Comparison of ENCODE assay signal across 18 cellular contexts in genomic region chrX:34809096-34809495, GRCh38.
DNase-seq lines count a peak whose midpoint lies in the region; ATAC-seq, FAIRE-seq and TF ChIP-seq lines count a peak whose summit lies in the region.
"Had no signal": no experiment of that assay in that cellular context is flagged by ENCODE, and none has a peak within 500 bp of the region (broad histone marks: within the 10 kb centered on the region; RNA-seq: fewer than 3 reads in every experiment).

No MANE protein-coding gene starts in this region.

- H3K4me3 ChIP-seq in astrocyte (ENCODE audit: insufficient read depth, low read depth, low read length) (no peak overlapping the region), thoracic aorta (peak overlapping the region; percentile 31)
- H3K4me3 ChIP-seq: GM23338 had no signal

- no peak overlapping the region for H3K4me3 Mint-ChIP-seq in astrocyte (ENCODE audit: unreplicated experiment)
- no peak overlapping the region for H3K4me3 Mint-ChIP-seq in activated T-helper 2 cell treated with anti-CD3 and anti-CD28 coated beads, Interferon-gamma antibody, Interleukin-2, Interleukin-4, amounts not matched to agents 10 μg/mL and 5 μg/mL and 100 μg/mL, durations not matched to agents 14 hours and 24 hours and 36 hours (ENCODE audit: low read depth)
- H3K4me3 Mint-ChIP-seq: CD4-positive, alpha-beta memory T cell; GM23338; H9 had no signal

- H3K36me3 ChIP-seq in astrocyte (ENCODE audit: insufficient read depth, low read length) (no peaks in the 10 kb centered on the region), thoracic aorta (no peaks in the 10 kb centered on the region)

- H3K36me3 Mint-ChIP-seq in astrocyte (ENCODE audit: low read depth, unreplicated experiment) = no peaks in the 10 kb centered on the region
- no peaks in the 10 kb centered on the region for H3K36me3 Mint-ChIP-seq in activated T-helper 2 cell treated with anti-CD3 and anti-CD28 coated beads, Interferon-gamma antibody, Interleukin-2, Interleukin-4, amounts not matched to agents 10 μg/mL and 5 μg/mL and 100 μg/mL, durations not matched to agents 14 hours and 24 hours and 36 hours (ENCODE audit: low read depth)
- H3K36me3 Mint-ChIP-seq: CD4-positive, alpha-beta memory T cell had no signal

- no peak for DNase-seq in astrocyte (ENCODE audit: low read depth)
- peak; percentile 74 for DNase-seq in fibroblast of gingiva (ENCODE audit: low read depth)
- DNase-seq in thoracic aorta (ENCODE audit: low spot score) = no peak
- no peak for DNase-seq in activated T-helper 2 cell treated with anti-CD3 and anti-CD28 coated beads, Interferon-gamma antibody, Interleukin-2, Interleukin-4, amounts not matched to agents 10 μg/mL and 5 μg/mL and 100 μg/mL, durations not matched to agents 14 hours and 24 hours and 36 hours (ENCODE audit: low spot score)
- DNase-seq in stimulated activated naive CD4-positive, alpha-beta T cell treated with Interleukin-2 at 50 U/mL for 16 hours (lab: John Stamatoyannopoulos, UW) = no peak
- DNase-seq: C1 segment of cervical spinal cord; Calu3; CD4-positive, alpha-beta memory T cell; COR-L47; DMS53; DMS79 treated with DMSO at 0.1 percent for 48 hours; GF-D8; H9 had no signal

- ATAC-seq in thoracic aorta (ENCODE audit: insufficient number of reproducible peaks, low FRiP score, low read depth) (no peak), HG03520 (IDR thresholded peaks at IDR 0.05; ENCODE audit: unreplicated experiment) (no peak)
- ATAC-seq: GM23338, HCT116 had no signal

- H3K9ac ChIP-seq in astrocyte (ENCODE audit: low read length) = no peak overlapping the region

- FAIRE-seq in astrocyte (lab: Jason Lieb, UNC) = peak; percentile 13
- FAIRE-seq: GM12891, GM18507 had no signal

- peaks cover 18% of the 10 kb centered on the region for H3K4me1 Mint-ChIP-seq in astrocyte (ENCODE audit: low read depth, unreplicated experiment)
- H3K4me1 Mint-ChIP-seq in activated T-helper 2 cell treated with anti-CD3 and anti-CD28 coated beads, Interferon-gamma antibody, Interleukin-2, Interleukin-4, amounts not matched to agents 10 μg/mL and 5 μg/mL and 100 μg/mL, durations not matched to agents 14 hours and 24 hours and 36 hours (ENCODE audit: low read depth) = no peaks in the 10 kb centered on the region
- H3K4me1 Mint-ChIP-seq: CD4-positive, alpha-beta memory T cell; GM23338; H9 had no signal

- no peaks in the 10 kb centered on the region for H3K9me3 Mint-ChIP-seq in astrocyte (ENCODE audit: unreplicated experiment)
- no peaks in the 10 kb centered on the region for H3K9me3 Mint-ChIP-seq in activated T-helper 2 cell treated with anti-CD3 and anti-CD28 coated beads, Interferon-gamma antibody, Interleukin-2, Interleukin-4, amounts not matched to agents 10 μg/mL and 5 μg/mL and 100 μg/mL, durations not matched to agents 14 hours and 24 hours and 36 hours

- TF ChIP-seq CTCF in astrocyte (IDR thresholded peaks at IDR 0.05; ENCODE audit: insufficient read depth, low read depth, low read length) (no peak), thoracic aorta (IDR thresholded peaks at IDR 0.05) (no peak)

- no peak overlapping the region for H3K4me2 ChIP-seq in astrocyte (ENCODE audit: low read length)
- H3K4me2 ChIP-seq: GM23338 had no signal

- no peaks in the 10 kb centered on the region for H4K20me1 ChIP-seq in astrocyte (ENCODE audit: insufficient read depth, low read length)

- H3K9me3 ChIP-seq in astrocyte (ENCODE audit: insufficient read depth, low read depth, low read length) = no peaks in the 10 kb centered on the region
- no peaks in the 10 kb centered on the region for H3K9me3 ChIP-seq in thoracic aorta

- intact Hi-C loops in activated T-helper 2 cell treated with anti-CD3 and anti-CD28 coated beads, Interferon-gamma antibody, Interleukin-2, Interleukin-4, amounts not matched to agents 10 μg/mL and 5 μg/mL and 100 μg/mL, durations not matched to agents 14 hours and 24 hours and 36 hours (cut with micrococcal nuclease) = no loop called here

- H2AFZ ChIP-seq in astrocyte (ENCODE audit: low read depth, low read length) = no peak overlapping the region
- H2AFZ ChIP-seq: GM23338 had no signal

- no peak overlapping the region for H3K27ac Mint-ChIP-seq in astrocyte (ENCODE audit: unreplicated experiment)
- no peak overlapping the region for H3K27ac Mint-ChIP-seq in activated T-helper 2 cell treated with anti-CD3 and anti-CD28 coated beads, Interferon-gamma antibody, Interleukin-2, Interleukin-4, amounts not matched to agents 10 μg/mL and 5 μg/mL and 100 μg/mL, durations not matched to agents 14 hours and 24 hours and 36 hours
- H3K27ac Mint-ChIP-seq: CD4-positive, alpha-beta memory T cell; GM23338; H9 had no signal

- H3K4me1 ChIP-seq in astrocyte (ENCODE audit: insufficient read depth, low read length) (peaks cover 11% of the 10 kb centered on the region), thoracic aorta (ENCODE audit: control insufficient read depth in 1 of 2, low read depth in 2 of 2) (peaks cover 6 to 12% of the 10 kb centered on the region in 2 donors)

- no peak overlapping the region for H3K27ac ChIP-seq in astrocyte (ENCODE audit: low read depth, low read length)
- no peak overlapping the region for H3K27ac ChIP-seq in thoracic aorta

- no peaks in the 10 kb centered on the region for H3K79me2 ChIP-seq in astrocyte (ENCODE audit: insufficient read depth, low read length)

- no peaks in the 10 kb centered on the region for H3K27me3 ChIP-seq in astrocyte (ENCODE audit: insufficient read depth, low read length)
- H3K27me3 ChIP-seq in thoracic aorta (replicated peaks; ENCODE audit: insufficient read depth) = no peaks in the 10 kb centered on the region

- H3K27me3 Mint-ChIP-seq in astrocyte (ENCODE audit: low read depth, unreplicated experiment) = no peaks in the 10 kb centered on the region
- no peaks in the 10 kb centered on the region for H3K27me3 Mint-ChIP-seq in activated T-helper 2 cell treated with anti-CD3 and anti-CD28 coated beads, Interferon-gamma antibody, Interleukin-2, Interleukin-4, amounts not matched to agents 10 μg/mL and 5 μg/mL and 100 μg/mL, durations not matched to agents 14 hours and 24 hours and 36 hours (ENCODE audit: low read depth)
- H3K27me3 Mint-ChIP-seq: CD4-positive, alpha-beta memory T cell had no signal
